ENCODE assay signal across 8 cellular contexts in genomic region chr2:11123856-11124759, GRCh38. TPM values are rescaled to one million over a fixed set of nuclear protein-coding genes. Genes with fewer than 3 reads are reported as not detected.
DNase-seq lines count a peak whose midpoint lies in the region; ATAC-seq and TF ChIP-seq lines count a peak whose summit lies in the region.

No MANE protein-coding gene starts in this region.

- peak; percentile 5 for DNase-seq in GDM1 (lab: John Stamatoyannopoulos, UW)
- peak; percentile 63 for DNase-seq in HuH-7.5 (ENCODE audit: low spot score)
- DNase-seq in NOMO-1 (lab: John Stamatoyannopoulos, UW; ENCODE audit: unreplicated experiment in 2 of 2): peak; percentile 39 to 48
- DNase-seq in activated CD8-positive, alpha-beta memory T cell treated with anti-CD3 and anti-CD28 coated beads, Interleukin-2, amount 50 U/mL, for 48 hours: peak; percentile 90
- peak; percentile 5 for DNase-seq in epithelial cell of prostate (ENCODE audit: low read depth, low spot score)
- DNase-seq in neural crest cell (ENCODE audit: low read depth, low spot score): peak; percentile 83
- peak; percentile 80 for DNase-seq in upper lobe of right lung
- no peak for DNase-seq in ureter (ENCODE audit: low spot score)

- no peaks in the 10 kb centered on the region for H3K9me3 ChIP-seq in upper lobe of right lung

- no peak overlapping the region for H3K4me3 ChIP-seq in upper lobe of right lung

- peak; percentile 83 for ATAC-seq in upper lobe of right lung

- TF ChIP-seq CTCF in neural crest cell (conservative IDR thresholded peaks at IDR 0.05) (peak; percentile 90), upper lobe of right lung (IDR thresholded peaks at IDR 0.05) (peak; percentile 74)

- H3K36me3 ChIP-seq in upper lobe of right lung: no peaks in the 10 kb centered on the region

- peaks cover 5% of the 10 kb centered on the region for H3K27me3 Mint-ChIP-seq in neural crest cell (ENCODE audit: low read depth)

- H3K9me3 Mint-ChIP-seq in neural crest cell: no peaks in the 10 kb centered on the region

- no peak overlapping the region for H3K4me3 Mint-ChIP-seq in neural crest cell

- H3K27ac Mint-ChIP-seq in neural crest cell (ENCODE audit: unreplicated experiment): no peak overlapping the region

- H3K27me3 ChIP-seq in upper lobe of right lung: no peaks in the 10 kb centered on the region

- no peaks in the 10 kb centered on the region for H3K36me3 Mint-ChIP-seq in neural crest cell (ENCODE audit: low read depth)

- no peak overlapping the region for H3K27ac ChIP-seq in epithelial cell of prostate
- no peak overlapping the region for H3K27ac ChIP-seq in upper lobe of right lung

- peaks cover 7% of the 10 kb centered on the region for H3K4me1 ChIP-seq in upper lobe of right lung

- no peaks in the 10 kb centered on the region for H3K4me1 Mint-ChIP-seq in neural crest cell

- intact Hi-C loops in upper lobe of right lung (cut with DNase I): loop anchor here (5.0 kb wide), 1 partner anchor 292 kb away; no protein-coding TSS in a partner anchor

RNA-seq across cellular contexts. Expression of gene SLC66A3, which starts 31.2 kb away (rescaled TPM):
- total RNA-seq in neural crest cell (4.6 and 5.1 TPM in 2 replicates), upper lobe of right lung (21.2 TPM), ureter (31.2 TPM)
